Comparison of ENCODE assay signal across 1 cellular context in genomic region chr22:19965771-19966709, GRCh38.
TF ChIP-seq lines count a peak whose summit lies in the region.

No MANE protein-coding gene starts in this region.

TF ChIP-seq in H1, 55 proteins besides CTCF, POLR2A, EP300 and RAD21 (continued from another document):
- TF ChIP-seq GABPA (IDR thresholded peaks at IDR 0.05; ENCODE audit: borderline replicate concordance, insufficient read depth, low read length) (0 out of 2 replicates have a peak, but pooled peaks have one; percentile 36), POU5F1 (IDR thresholded peaks at IDR 0.05; ENCODE audit: low read depth, low read length) (no peak), RBBP5 (IDR thresholded peaks at IDR 0.05; ENCODE audit: borderline replicate concordance, low read depth, low read length) (no peak)
